ENCODE assay signal across 1 cellular context in genomic region chr7:151081170-151082101, GRCh38.
TF ChIP-seq lines count a peak whose summit lies in the region.

No MANE protein-coding gene starts in this region.

TF ChIP-seq in K562, 482 proteins besides CTCF, POLR2A, EP300 and RAD21 (continued from another document and continues in another):
- TF ChIP-seq HMBOX1 (IDR thresholded peaks at IDR 0.05) (no peak), ZNF347 (CRISPR knock-in tag; IDR thresholded peaks at IDR 0.05; ENCODE audit: low read depth) (no peak), ELF1 (tag; IDR thresholded peaks at IDR 0.05) (no peak), CREB3 (tag; conservative IDR thresholded peaks at IDR 0.05; ENCODE audit: low read depth) (peak; percentile 47; the same call in 1 of the 2 replicates), HNRNPUL1 (IDR thresholded peaks at IDR 0.05; ENCODE audit: low read length) (no peak), CXXC5 (CRISPR knock-in tag; IDR thresholded peaks at IDR 0.05) (no peak; the same call in 1 of the 2 replicates), MAX (CRISPR knock-in tag; IDR thresholded peaks at IDR 0.05) (peak; percentile 50), MCM5 (IDR thresholded peaks at IDR 0.05; ENCODE audit: low read depth) (no peak), ZNF121 (CRISPR knock-in tag; conservative IDR thresholded peaks at IDR 0.05) (no peak), ZC3H4 (CRISPR knock-in tag; IDR thresholded peaks at IDR 0.05; ENCODE audit: borderline replicate concordance) (no peak), SREBF1 (IDR thresholded peaks at IDR 0.05; ENCODE audit: borderline replicate concordance, low read depth, low read length) (0 out of 2 replicates have a peak, but pooled peaks have one; percentile 11), TEAD1 (CRISPR knock-in tag; IDR thresholded peaks at IDR 0.05) (0 out of 4 replicates have a peak, but pooled peaks have one; percentile 13 to 41), FOXM1 (IDR thresholded peaks at IDR 0.05; ENCODE audit: low read depth) (no peak), FOXM1 (CRISPR knock-in tag; IDR thresholded peaks at IDR 0.05; ENCODE audit: low read depth) (peak; percentile 49; the same call in 1 of the 2 replicates), GTF2E2 (tag; IDR thresholded peaks at IDR 0.05) (no peak), SIN3A (IDR thresholded peaks at IDR 0.05; ENCODE audit: borderline replicate concordance in 2 of 2, control insufficient read depth in 1 of 2, low read depth in 2 of 2, low read length in 2 of 2) (peak in 1 of 2 experiments; percentile 55; a peak in 2 of 4 replicates), HIVEP1 (CRISPR knock-in tag; IDR thresholded peaks at IDR 0.05) (no peak), PHF8 (IDR thresholded peaks at IDR 0.05; ENCODE audit: borderline replicate concordance, low read length) (peak; percentile 39; the same call in 1 of the 2 replicates), BCLAF1 (IDR thresholded peaks at IDR 0.05; ENCODE audit: borderline replicate concordance in 1 of 2, control insufficient read depth in 1 of 2, low read depth in 2 of 2, low read length in 1 of 2) (no peak), YBX1 (IDR thresholded peaks at IDR 0.05) (no peak), NFIX (CRISPR knock-in tag; IDR thresholded peaks at IDR 0.05; ENCODE audit: low read depth) (no peak), SNIP1 (IDR thresholded peaks at IDR 0.05; ENCODE audit: low read depth) (no peak), ZNF707 (CRISPR knock-in tag; conservative IDR thresholded peaks at IDR 0.05) (no peak), TBP (optimal IDR thresholded peaks at IDR 0.05; ENCODE audit: low read depth, low read length) (no peak), CHCHD3 (CRISPR knock-in tag; IDR thresholded peaks at IDR 0.05) (no peak), PATZ1 (CRISPR knock-in tag; IDR thresholded peaks at IDR 0.05; ENCODE audit: borderline replicate concordance) (no peak), U2AF2 (optimal IDR thresholded peaks at IDR 0.05; ENCODE audit: low read depth, low read length) (no peak), SMAD3 (CRISPR knock-in tag; conservative IDR thresholded peaks at IDR 0.05) (no peak), FOXA3 (CRISPR knock-in tag; conservative IDR thresholded peaks at IDR 0.05 in 1 of 2, IDR thresholded peaks at IDR 0.05 in 1 of 2) (no peak), CHD4 (IDR thresholded peaks at IDR 0.05; ENCODE audit: insufficient read depth, insufficient replicate concordance, low read depth, low read length, poor library complexity, severe bottlenecking) (peak; percentile 31), C11orf30 (IDR thresholded peaks at IDR 0.05; ENCODE audit: low read depth) (no peak), RUNX1 (IDR thresholded peaks at IDR 0.05; ENCODE audit: low read depth) (no peak; the same call in 1 of the 2 replicates), SIRT6 (IDR thresholded peaks at IDR 0.05; ENCODE audit: low read depth, low read length) (no peak), FOXJ3 (CRISPR knock-in tag; IDR thresholded peaks at IDR 0.05) (no peak), NCOA6 (IDR thresholded peaks at IDR 0.05) (no peak), MCM3 (IDR thresholded peaks at IDR 0.05) (no peak), MIER1 (IDR thresholded peaks at IDR 0.05; ENCODE audit: low read depth) (no peak), ZNF695 (CRISPR knock-in tag; IDR thresholded peaks at IDR 0.05) (no peak), NR3C1 (CRISPR knock-in tag; IDR thresholded peaks at IDR 0.05) (no peak), ZNF76 (CRISPR knock-in tag; IDR thresholded peaks at IDR 0.05; ENCODE audit: borderline replicate concordance) (peak; percentile 60; the same call in 1 of the 2 replicates), ETV5 (CRISPR knock-in tag; IDR thresholded peaks at IDR 0.05; ENCODE audit: low read depth) (peak; percentile 11; the same call in 1 of the 2 replicates), NR1H2 (CRISPR knock-in tag; IDR thresholded peaks at IDR 0.05) (no peak), NBN (IDR thresholded peaks at IDR 0.05; ENCODE audit: low read depth) (no peak)
- TF ChIP-seq, protein P1, sequence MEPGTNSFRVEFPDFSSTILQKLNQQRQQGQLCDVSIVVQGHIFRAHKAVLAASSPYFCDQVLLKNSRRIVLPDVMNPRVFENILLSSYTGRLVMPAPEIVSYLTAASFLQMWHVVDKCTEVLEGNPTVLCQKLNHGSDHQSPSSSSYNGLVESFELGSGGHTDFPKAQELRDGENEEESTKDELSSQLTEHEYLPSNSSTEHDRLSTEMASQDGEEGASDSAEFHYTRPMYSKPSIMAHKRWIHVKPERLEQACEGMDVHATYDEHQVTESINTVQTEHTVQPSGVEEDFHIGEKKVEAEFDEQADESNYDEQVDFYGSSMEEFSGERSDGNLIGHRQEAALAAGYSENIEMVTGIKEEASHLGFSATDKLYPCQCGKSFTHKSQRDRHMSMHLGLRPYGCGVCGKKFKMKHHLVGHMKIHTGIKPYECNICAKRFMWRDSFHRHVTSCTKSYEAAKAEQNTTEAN (CRISPR knock-in tag; IDR thresholded peaks at IDR 0.05): no peak
- TF ChIP-seq, protein P2, sequence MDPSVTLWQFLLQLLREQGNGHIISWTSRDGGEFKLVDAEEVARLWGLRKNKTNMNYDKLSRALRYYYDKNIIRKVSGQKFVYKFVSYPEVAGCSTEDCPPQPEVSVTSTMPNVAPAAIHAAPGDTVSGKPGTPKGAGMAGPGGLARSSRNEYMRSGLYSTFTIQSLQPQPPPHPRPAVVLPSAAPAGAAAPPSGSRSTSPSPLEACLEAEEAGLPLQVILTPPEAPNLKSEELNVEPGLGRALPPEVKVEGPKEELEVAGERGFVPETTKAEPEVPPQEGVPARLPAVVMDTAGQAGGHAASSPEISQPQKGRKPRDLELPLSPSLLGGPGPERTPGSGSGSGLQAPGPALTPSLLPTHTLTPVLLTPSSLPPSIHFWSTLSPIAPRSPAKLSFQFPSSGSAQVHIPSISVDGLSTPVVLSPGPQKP (CRISPR knock-in tag; IDR thresholded peaks at IDR 0.05): no peak
- TF ChIP-seq, protein P3, sequence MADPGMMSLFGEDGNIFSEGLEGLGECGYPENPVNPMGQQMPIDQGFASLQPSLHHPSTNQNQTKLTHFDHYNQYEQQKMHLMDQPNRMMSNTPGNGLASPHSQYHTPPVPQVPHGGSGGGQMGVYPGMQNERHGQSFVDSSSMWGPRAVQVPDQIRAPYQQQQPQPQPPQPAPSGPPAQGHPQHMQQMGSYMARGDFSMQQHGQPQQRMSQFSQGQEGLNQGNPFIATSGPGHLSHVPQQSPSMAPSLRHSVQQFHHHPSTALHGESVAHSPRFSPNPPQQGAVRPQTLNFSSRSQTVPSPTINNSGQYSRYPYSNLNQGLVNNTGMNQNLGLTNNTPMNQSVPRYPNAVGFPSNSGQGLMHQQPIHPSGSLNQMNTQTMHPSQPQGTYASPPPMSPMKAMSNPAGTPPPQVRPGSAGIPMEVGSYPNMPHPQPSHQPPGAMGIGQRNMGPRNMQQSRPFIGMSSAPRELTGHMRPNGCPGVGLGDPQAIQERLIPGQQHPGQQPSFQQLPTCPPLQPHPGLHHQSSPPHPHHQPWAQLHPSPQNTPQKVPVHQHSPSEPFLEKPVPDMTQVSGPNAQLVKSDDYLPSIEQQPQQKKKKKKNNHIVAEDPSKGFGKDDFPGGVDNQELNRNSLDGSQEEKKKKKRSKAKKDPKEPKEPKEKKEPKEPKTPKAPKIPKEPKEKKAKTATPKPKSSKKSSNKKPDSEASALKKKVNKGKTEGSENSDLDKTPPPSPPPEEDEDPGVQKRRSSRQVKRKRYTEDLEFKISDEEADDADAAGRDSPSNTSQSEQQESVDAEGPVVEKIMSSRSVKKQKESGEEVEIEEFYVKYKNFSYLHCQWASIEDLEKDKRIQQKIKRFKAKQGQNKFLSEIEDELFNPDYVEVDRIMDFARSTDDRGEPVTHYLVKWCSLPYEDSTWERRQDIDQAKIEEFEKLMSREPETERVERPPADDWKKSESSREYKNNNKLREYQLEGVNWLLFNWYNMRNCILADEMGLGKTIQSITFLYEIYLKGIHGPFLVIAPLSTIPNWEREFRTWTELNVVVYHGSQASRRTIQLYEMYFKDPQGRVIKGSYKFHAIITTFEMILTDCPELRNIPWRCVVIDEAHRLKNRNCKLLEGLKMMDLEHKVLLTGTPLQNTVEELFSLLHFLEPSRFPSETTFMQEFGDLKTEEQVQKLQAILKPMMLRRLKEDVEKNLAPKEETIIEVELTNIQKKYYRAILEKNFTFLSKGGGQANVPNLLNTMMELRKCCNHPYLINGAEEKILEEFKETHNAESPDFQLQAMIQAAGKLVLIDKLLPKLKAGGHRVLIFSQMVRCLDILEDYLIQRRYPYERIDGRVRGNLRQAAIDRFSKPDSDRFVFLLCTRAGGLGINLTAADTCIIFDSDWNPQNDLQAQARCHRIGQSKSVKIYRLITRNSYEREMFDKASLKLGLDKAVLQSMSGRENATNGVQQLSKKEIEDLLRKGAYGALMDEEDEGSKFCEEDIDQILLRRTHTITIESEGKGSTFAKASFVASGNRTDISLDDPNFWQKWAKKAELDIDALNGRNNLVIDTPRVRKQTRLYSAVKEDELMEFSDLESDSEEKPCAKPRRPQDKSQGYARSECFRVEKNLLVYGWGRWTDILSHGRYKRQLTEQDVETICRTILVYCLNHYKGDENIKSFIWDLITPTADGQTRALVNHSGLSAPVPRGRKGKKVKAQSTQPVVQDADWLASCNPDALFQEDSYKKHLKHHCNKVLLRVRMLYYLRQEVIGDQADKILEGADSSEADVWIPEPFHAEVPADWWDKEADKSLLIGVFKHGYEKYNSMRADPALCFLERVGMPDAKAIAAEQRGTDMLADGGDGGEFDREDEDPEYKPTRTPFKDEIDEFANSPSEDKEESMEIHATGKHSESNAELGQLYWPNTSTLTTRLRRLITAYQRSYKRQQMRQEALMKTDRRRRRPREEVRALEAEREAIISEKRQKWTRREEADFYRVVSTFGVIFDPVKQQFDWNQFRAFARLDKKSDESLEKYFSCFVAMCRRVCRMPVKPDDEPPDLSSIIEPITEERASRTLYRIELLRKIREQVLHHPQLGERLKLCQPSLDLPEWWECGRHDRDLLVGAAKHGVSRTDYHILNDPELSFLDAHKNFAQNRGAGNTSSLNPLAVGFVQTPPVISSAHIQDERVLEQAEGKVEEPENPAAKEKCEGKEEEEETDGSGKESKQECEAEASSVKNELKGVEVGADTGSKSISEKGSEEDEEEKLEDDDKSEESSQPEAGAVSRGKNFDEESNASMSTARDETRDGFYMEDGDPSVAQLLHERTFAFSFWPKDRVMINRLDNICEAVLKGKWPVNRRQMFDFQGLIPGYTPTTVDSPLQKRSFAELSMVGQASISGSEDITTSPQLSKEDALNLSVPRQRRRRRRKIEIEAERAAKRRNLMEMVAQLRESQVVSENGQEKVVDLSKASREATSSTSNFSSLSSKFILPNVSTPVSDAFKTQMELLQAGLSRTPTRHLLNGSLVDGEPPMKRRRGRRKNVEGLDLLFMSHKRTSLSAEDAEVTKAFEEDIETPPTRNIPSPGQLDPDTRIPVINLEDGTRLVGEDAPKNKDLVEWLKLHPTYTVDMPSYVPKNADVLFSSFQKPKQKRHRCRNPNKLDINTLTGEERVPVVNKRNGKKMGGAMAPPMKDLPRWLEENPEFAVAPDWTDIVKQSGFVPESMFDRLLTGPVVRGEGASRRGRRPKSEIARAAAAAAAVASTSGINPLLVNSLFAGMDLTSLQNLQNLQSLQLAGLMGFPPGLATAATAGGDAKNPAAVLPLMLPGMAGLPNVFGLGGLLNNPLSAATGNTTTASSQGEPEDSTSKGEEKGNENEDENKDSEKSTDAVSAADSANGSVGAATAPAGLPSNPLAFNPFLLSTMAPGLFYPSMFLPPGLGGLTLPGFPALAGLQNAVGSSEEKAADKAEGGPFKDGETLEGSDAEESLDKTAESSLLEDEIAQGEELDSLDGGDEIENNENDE (IDR thresholded peaks at IDR 0.05; ENCODE audit: low read depth, low read length): no peak
